ENCODE assay signal across 8 cellular contexts in genomic region chr12:4843907-4844306, GRCh38.
"Had no signal": no experiment of that assay in that cellular context is flagged by ENCODE, and none has a peak within 500 bp of the region (broad histone marks: within the 10 kb centered on the region; RNA-seq: fewer than 3 reads in every experiment).

No MANE protein-coding gene starts in this region.

- FAIRE-seq: H1, H54 had no signal

- H3K9ac ChIP-seq: KMS-11 had no signal

- H3K4me3 Mint-ChIP-seq: GM23338, H9 had no signal

- H3K27ac ChIP-seq: KMS-11 had no signal

- H3K9me3 Mint-ChIP-seq: GM23338, H9 had no signal

- H3K4me1 Mint-ChIP-seq: GM23338, H9 had no signal

- DNase-seq: H9, HCEC 1CT, Karpas-422, KBM-7 had no signal

- H3K4me3 ChIP-seq: GM23338 had no signal

- H3K27ac Mint-ChIP-seq: GM23338, H9 had no signal

- H2AFZ ChIP-seq: GM23338 had no signal

- H3K4me2 ChIP-seq: GM23338, KMS-11 had no signal

- ATAC-seq: GM23338 had no signal
